In genomic region chr11:4064278-4064955, GRCh38 we compare ENCODE assay signal across 16 cellular contexts. TPM values are rescaled to one million over a fixed set of nuclear protein-coding genes. Genes with fewer than 3 reads are reported as not detected.
A peak's percentile ranks its signal among the peaks of the same experiment; 100 is the strongest.
DNase-seq lines count a peak whose midpoint lies in the region; ATAC-seq lines count a peak whose summit lies in the region.
"Had no signal": no experiment of that assay in that cellular context is flagged by ENCODE, and none has a peak within 500 bp of the region (broad histone marks: within the 10 kb centered on the region; RNA-seq: fewer than 3 reads in every experiment).

No MANE protein-coding gene starts in this region.

- no peaks in the 10 kb centered on the region for H3K27me3 ChIP-seq in CD8-positive, alpha-beta memory T cell (ENCODE audit: insufficient read depth, low read length, poor library complexity, severe bottlenecking)

- no peak overlapping the region for H3K4me3 ChIP-seq in CD8-positive, alpha-beta memory T cell (ENCODE audit: low read length)

- ATAC-seq in naive thymus-derived CD8-positive, alpha-beta T cell, result no peak
- ATAC-seq in HG02759 (IDR thresholded peaks at IDR 0.05; ENCODE audit: unreplicated experiment) (no peak), GM21576 (IDR thresholded peaks at IDR 0.05; ENCODE audit: unreplicated experiment) (no peak)

- DNase-seq in DMS 273 (lab: John Stamatoyannopoulos, UW; ENCODE audit: unreplicated experiment) (peak; percentile 1), DMS 273 treated with DMSO at 0.1 percent for 48 hours (lab: John Stamatoyannopoulos, UW) (no peak), NK-92 (lab: John Stamatoyannopoulos, UW; ENCODE audit: unreplicated experiment) (no peak)
- DNase-seq in CD8-positive, alpha-beta memory T cell, result no peak
- no peak for DNase-seq in activated naive CD8-positive, alpha-beta T cell treated with anti-CD3 and anti-CD28 coated beads for 36 hours
- DNase-seq in naive thymus-derived CD8-positive, alpha-beta T cell, result no peak
- DNase-seq: activated CD4-positive, CD25-positive, alpha-beta regulatory T cell treated with anti-CD3 and anti-CD28 coated beads, Interleukin-2, amount 50 U/mL, for 72 hours; activated T-cell treated with anti-CD3 and anti-CD28 coated beads for 4 hours; IMR-90; MV-4-11; NCI-H2081 treated with DMSO at 0.1 percent for 48 hours; stimulated activated naive CD4-positive, alpha-beta T cell treated with Interleukin-2 at 50 U/mL for 16 hours had no signal

- no peak overlapping the region for H3K27ac ChIP-seq in CD8-positive, alpha-beta memory T cell (ENCODE audit: low read depth, low read length)
- H3K27ac ChIP-seq: 22Rv1, C4-2B had no signal

- peaks cover 0 to 46% (median 12%) of the 10 kb centered on the region in 3 donors for H3K36me3 Mint-ChIP-seq in CD8-positive, alpha-beta memory T cell
- peaks cover 18% of the 10 kb centered on the region for H3K36me3 Mint-ChIP-seq in activated naive CD8-positive, alpha-beta T cell treated with anti-CD3 and anti-CD28 coated beads for 36 hours
- peaks cover 0 to 54% (median 19%) of the 10 kb centered on the region in 3 donors for H3K36me3 Mint-ChIP-seq in naive thymus-derived CD8-positive, alpha-beta T cell

- peaks cover 21% of the 10 kb centered on the region for H3K36me3 ChIP-seq in CD8-positive, alpha-beta memory T cell (ENCODE audit: insufficient read depth, low read length)

- H3K27me3 Mint-ChIP-seq in CD8-positive, alpha-beta memory T cell, result no peaks in the 10 kb centered on the region
- no peaks in the 10 kb centered on the region for H3K27me3 Mint-ChIP-seq in activated naive CD8-positive, alpha-beta T cell treated with anti-CD3 and anti-CD28 coated beads for 36 hours
- H3K27me3 Mint-ChIP-seq in naive thymus-derived CD8-positive, alpha-beta T cell, result no peaks in the 10 kb centered on the region

- no peak overlapping the region for H3K4me3 Mint-ChIP-seq in CD8-positive, alpha-beta memory T cell
- no peak overlapping the region for H3K4me3 Mint-ChIP-seq in activated naive CD8-positive, alpha-beta T cell treated with anti-CD3 and anti-CD28 coated beads for 36 hours
- H3K4me3 Mint-ChIP-seq in naive thymus-derived CD8-positive, alpha-beta T cell, result peak overlapping the region in 4 of 10 donors; percentile 16 to 38 (median 24)

- H3K4me1 Mint-ChIP-seq in CD8-positive, alpha-beta memory T cell, result peaks cover 55 to 62% (median 62%) of the 10 kb centered on the region in 3 donors
- H3K4me1 Mint-ChIP-seq in activated naive CD8-positive, alpha-beta T cell treated with anti-CD3 and anti-CD28 coated beads for 36 hours, result peaks cover 59% of the 10 kb centered on the region
- H3K4me1 Mint-ChIP-seq in naive thymus-derived CD8-positive, alpha-beta T cell, result peaks cover 38 to 61% (median 57%) of the 10 kb centered on the region in 4 donors

- CTCF ChIA-PET in CD8-positive, alpha-beta memory T cell (lab: Charles Lee), result interaction anchor here (0.8 to 12.6 kb wide), 6 partner anchors 8 to 236 kb away, joined by 3 to 407 read pairs (median 7); partner anchors contain the start of gene STIM1

- peaks cover 54% of the 10 kb centered on the region for H3K4me1 ChIP-seq in CD8-positive, alpha-beta memory T cell (ENCODE audit: insufficient read depth, low read length)

- POLR2A ChIA-PET in CD8-positive, alpha-beta memory T cell (lab: Charles Lee), result interaction anchor here (0.6 kb wide), 1 partner anchor 373 kb away, joined by 5 read pairs; no protein-coding TSS in a partner anchor
- POLR2A ChIA-PET in naive thymus-derived CD8-positive, alpha-beta T cell (lab: Charles Lee), result interaction anchor here (0.6 to 1.6 kb wide), 5 partner anchors 15 to 209 kb away, joined by 3 to 5 read pairs (median 4); partner anchors contain the start of gene STIM1

- H3K9me3 Mint-ChIP-seq in CD8-positive, alpha-beta memory T cell, result no peaks in the 10 kb centered on the region
- H3K9me3 Mint-ChIP-seq in activated naive CD8-positive, alpha-beta T cell treated with anti-CD3 and anti-CD28 coated beads for 36 hours, result no peaks in the 10 kb centered on the region
- no peaks in the 10 kb centered on the region for H3K9me3 Mint-ChIP-seq in naive thymus-derived CD8-positive, alpha-beta T cell

- H3K9me3 ChIP-seq in CD8-positive, alpha-beta memory T cell (ENCODE audit: low read length), result no peaks in the 10 kb centered on the region

- peak overlapping the region; percentile 55 to 93 (median 78) for H3K27ac Mint-ChIP-seq in CD8-positive, alpha-beta memory T cell
- peak overlapping the region; percentile 18 for H3K27ac Mint-ChIP-seq in activated naive CD8-positive, alpha-beta T cell treated with anti-CD3 and anti-CD28 coated beads for 36 hours
- peak overlapping the region; percentile 36 to 92 (median 77) for H3K27ac Mint-ChIP-seq in naive thymus-derived CD8-positive, alpha-beta T cell

RNA-seq across cellular contexts. Expression of gene RRM1, which starts 30.2 kb away (rescaled TPM):
- total RNA-seq in CD8-positive, alpha-beta memory T cell, result 100 to 1,000 TPM; 198 to 211 TPM
- polyA plus RNA-seq in CD8-positive, alpha-beta memory T cell, result 34.1 TPM
- 100 to 1,000 TPM; 217 to 237 TPM for total RNA-seq in activated naive CD8-positive, alpha-beta T cell treated with anti-CD3 and anti-CD28 coated beads for 36 hours
- 10 to 100 TPM; 22.6 to 29.8 TPM for total RNA-seq in naive thymus-derived CD8-positive, alpha-beta T cell
- polyA plus RNA-seq in naive thymus-derived CD8-positive, alpha-beta T cell, result 10 to 100 TPM; 26.2 to 39.3 (median 27.0) TPM

Comparison
In these comparisons a context has a peak if more than half of its experiments do, and no peak if none do; other contexts are left out.
1. H3K27ac Mint-ChIP-seq: peak in every context shown above with its lines; median percentile 78 in CD8-positive, alpha-beta memory T cell; 77 in naive thymus-derived CD8-positive, alpha-beta T cell; 18 in activated naive CD8-positive, alpha-beta T cell treated with anti-CD3 and anti-CD28 coated beads for 36 hours.
2. RNA of gene RRM1, which starts 30.2 kb away (total RNA-seq): 217 to 237 TPM in activated naive CD8-positive, alpha-beta T cell treated with anti-CD3 and anti-CD28 coated beads for 36 hours and 198 to 211 TPM in CD8-positive, alpha-beta memory T cell; 22.6 to 29.8 TPM in naive thymus-derived CD8-positive, alpha-beta T cell; every median in the first group is over 4 times any median in the second.